8 cellular contexts compared by ENCODE assay signal in genomic region chr1:42957229-42957879, GRCh38. TPM values are rescaled to one million over a fixed set of nuclear protein-coding genes. Genes with fewer than 3 reads are reported as not detected.
DNase-seq lines count a peak whose midpoint lies in the region; ATAC-seq, FAIRE-seq and TF ChIP-seq lines count a peak whose summit lies in the region.

No MANE protein-coding gene starts in this region.

- H2AFZ ChIP-seq in K562 (ENCODE audit: low read depth, low read length): no peak overlapping the region

- H3K27ac Mint-ChIP-seq in type B pancreatic cell: peak overlapping the region; percentile 95

- TF ChIP-seq CTCF in A549 (IDR thresholded peaks at IDR 0.05) (no peak), K562 (IDR thresholded peaks at IDR 0.05 in 2 of 3, conservative IDR thresholded peaks at IDR 0.05 in 1 of 3; ENCODE audit: insufficient read depth in 2 of 3, low read depth in 1 of 3, low read length in 3 of 3) (no peak), type B pancreatic cell (conservative IDR thresholded peaks at IDR 0.05) (no peak)

- H3K4me1 ChIP-seq in A549 (peaks cover 69% of the 10 kb centered on the region), HUES64 (ENCODE audit: insufficient read depth, low read length) (peaks cover 48% of the 10 kb centered on the region), K562 (replicated peaks in 1 of 2; ENCODE audit: control insufficient read depth in 2 of 2, insufficient read depth in 2 of 2, low read length in 2 of 2) (peaks cover 70 to 74% of the 10 kb centered on the region in 2 experiments)

- no peaks in the 10 kb centered on the region for H3K9me3 ChIP-seq in A549
- H3K9me3 ChIP-seq in HUES64 (ENCODE audit: insufficient read depth, low read depth, low read length): no peaks in the 10 kb centered on the region
- no peaks in the 10 kb centered on the region for H3K9me3 ChIP-seq in K562 (replicated peaks; ENCODE audit: control insufficient read depth, insufficient read depth, low read depth, low read length)

- TF ChIP-seq POLR2A in A549 (IDR thresholded peaks at IDR 0.05; ENCODE audit: low read length) (no peak), K562 (conservative IDR thresholded peaks at IDR 0.05) (no peak)

- in situ Hi-C loops in K562 (cut with MboI): no loop called here

- peak overlapping the region; percentile 93 for H3K4me2 ChIP-seq in A549
- peak overlapping the region; percentile 94 for H3K4me2 ChIP-seq in K562 (ENCODE audit: insufficient read depth, low read length)

- peaks cover 31% of the 10 kb centered on the region for H3K4me1 Mint-ChIP-seq in type B pancreatic cell (ENCODE audit: unreplicated experiment)

- H3K27me3 Mint-ChIP-seq in type B pancreatic cell: no peaks in the 10 kb centered on the region

- intact Hi-C loops in K562 (cut with micrococcal nuclease): no loop called here

- POLR2A ChIA-PET in A549 (lab: Yijun Ruan, JAX) (interaction anchor here (1.2 to 1.6 kb wide), 2 partner anchors 21 to 33 kb away, joined by 4 read pairs; no protein-coding TSS in a partner anchor), K562 (lab: Yijun Ruan, JAX) (interaction anchor here (0.6 to 2.2 kb wide), 10 partner anchors 9 to 390 kb away, joined by 3 to 12 read pairs (median 4); partner anchors contain the start of genes C1orf50 and P3H1)

- peaks cover 47% of the 10 kb centered on the region for H3K36me3 ChIP-seq in HUES64 (ENCODE audit: insufficient read depth, low read length)
- peaks cover 43% of the 10 kb centered on the region for H3K36me3 ChIP-seq in K562 (ENCODE audit: control insufficient read depth, insufficient read depth, low read length)

- H3K4me3 ChIP-seq in A549: peak overlapping the region; percentile 86
- H3K4me3 ChIP-seq in HUES64 (ENCODE audit: low read length): peak overlapping the region; percentile 69
- H3K4me3 ChIP-seq in K562: peak overlapping the region; percentile 91

- no peaks in the 10 kb centered on the region for H3K27me3 ChIP-seq in HUES64 (ENCODE audit: insufficient read depth, low read length)
- no peaks in the 10 kb centered on the region for H3K27me3 ChIP-seq in K562 (ENCODE audit: control insufficient read depth in 2 of 2, insufficient read depth in 2 of 2, low read length in 2 of 2)

- ATAC-seq in A549 (no peak), K562 (peak; percentile 1), GM21737 (IDR thresholded peaks at IDR 0.05; ENCODE audit: unreplicated experiment) (no peak), HG02678 (IDR thresholded peaks at IDR 0.05; ENCODE audit: unreplicated experiment) (no peak)

- CTCF ChIA-PET in A549 (lab: Yijun Ruan, JAX): interaction anchor here (1.0 to 2.9 kb wide), 7 partner anchors 8 to 116 kb away, joined by 3 to 9 read pairs (median 5); no protein-coding TSS in a partner anchor
- CTCF ChIA-PET in K562 (lab: Yijun Ruan, JAX; ENCODE audit: low intra/inter-chr PET ratio): no interaction called here

- WGBS in A549 (ENCODE audit: missing lambda C conversion rate): 3% methylated on average over 19 of the region's 26 CpGs
- WGBS in HUES64: under 1% methylated on average over 26 of the region's 26 CpGs
- 3% methylated on average over 23 of the region's 26 CpGs for whole genome bisulfite sequencing in K562 (ENCODE audit: insufficient coverage, low coverage, missing lambda C conversion rate)

- H3K79me2 ChIP-seq in K562 (ENCODE audit: control insufficient read depth, insufficient read depth, low read length): peaks cover 82% of the 10 kb centered on the region

- TF ChIP-seq EP300 in A549 (IDR thresholded peaks at IDR 0.05) (no peak), K562 (IDR thresholded peaks at IDR 0.05; ENCODE audit: low read length) (no peak)

- peak overlapping the region; percentile 93 for H3K4me3 Mint-ChIP-seq in type B pancreatic cell

- H3K27ac ChIP-seq in A549 (peak overlapping the region; percentile 87 to 88), HUES64 (ENCODE audit: low read depth, low read length) (peak overlapping the region; percentile 74), K562 (ENCODE audit: extremely low read depth, low read depth, low read length) (peak overlapping the region; percentile 92)

- DNase-seq in A549 (ENCODE audit: low read depth in 1 of 2, low spot score in 1 of 2): no peak
- peak in 2 of 4 experiments; percentile 40 to 48 for DNase-seq in K562 (ENCODE audit: extremely low read depth in 1 of 4, low spot score in 3 of 4)
- peak; percentile 6 for DNase-seq in medulla oblongata (ENCODE audit: extremely low spot score)
- no peak for DNase-seq in type B pancreatic cell (ENCODE audit: extremely low spot score, unreplicated experiment)
- no peak for DNase-seq in NCI-H2029 (lab: John Stamatoyannopoulos, UW)

- FAIRE-seq in A549 (lab: Jason Lieb, UNC): no peak
- no peak for FAIRE-seq in K562 (lab: Jason Lieb, UNC)

- H3K9me3 Mint-ChIP-seq in type B pancreatic cell: no peaks in the 10 kb centered on the region

- H3K9me1 ChIP-seq in K562 (ENCODE audit: control insufficient read depth, insufficient read depth, low read length): peaks cover 29% of the 10 kb centered on the region

- BruUV-seq in K562 (replicated peaks; lab: Mats Ljungman, UMichigan): TSS peak; percentile 52

- H4K20me1 ChIP-seq in K562 (replicated peaks; ENCODE audit: control insufficient read depth, insufficient read depth, low read length): peaks cover 47% of the 10 kb centered on the region

- TF ChIP-seq RAD21 in A549 (conservative IDR thresholded peaks at IDR 0.05 in 1 of 2, IDR thresholded peaks at IDR 0.05 in 1 of 2) (no peak), K562 (CRISPR knock-in tag; conservative IDR thresholded peaks at IDR 0.05 in 1 of 2, IDR thresholded peaks at IDR 0.05 in 1 of 2) (no peak)

- peaks cover 18% of the 10 kb centered on the region for H3K36me3 Mint-ChIP-seq in type B pancreatic cell

- H3K9ac ChIP-seq in HUES64 (ENCODE audit: low read depth, low read length): peak overlapping the region; percentile 88
- peak overlapping the region; percentile 79 to 97 for H3K9ac ChIP-seq in K562 (ENCODE audit: insufficient read depth in 1 of 2, low read depth in 2 of 2, low read length in 2 of 2)

TF ChIP-seq in A549, 52 proteins besides CTCF, POLR2A, EP300 and RAD21 (continues in another document):
- TF ChIP-seq MAFK (IDR thresholded peaks at IDR 0.05; ENCODE audit: partially characterized antibody) (no peak), USF2 (IDR thresholded peaks at IDR 0.05) (no peak), FOXS1 (CRISPR knock-in tag; IDR thresholded peaks at IDR 0.05) (no peak), KDM5A (IDR thresholded peaks at IDR 0.05) (no peak), MYC (IDR thresholded peaks at IDR 0.05; ENCODE audit: borderline replicate concordance, low read length) (no peak), CBX8 (IDR thresholded peaks at IDR 0.05) (no peak), TFCP2L1 (CRISPR knock-in tag; IDR thresholded peaks at IDR 0.05) (no peak), HEYL (CRISPR knock-in tag; IDR thresholded peaks at IDR 0.05) (no peak)

TF ChIP-seq in K562, 482 proteins besides CTCF, POLR2A, EP300 and RAD21 (continues in another document):
- TF ChIP-seq SIN3A (IDR thresholded peaks at IDR 0.05; ENCODE audit: borderline replicate concordance in 2 of 2, control insufficient read depth in 1 of 2, low read depth in 2 of 2, low read length in 2 of 2) (peak in 1 of 2 experiments; percentile 63; a peak in 2 of 4 replicates), GATAD2B (IDR thresholded peaks at IDR 0.05; ENCODE audit: borderline replicate concordance) (no peak), EZH2 (IDR thresholded peaks at IDR 0.05; ENCODE audit: borderline replicate concordance, low read depth, low read length) (no peak), CXXC5 (CRISPR knock-in tag; IDR thresholded peaks at IDR 0.05) (0 out of 2 replicates have a peak, but pooled peaks have one; percentile 22), PCBP1 (IDR thresholded peaks at IDR 0.05; ENCODE audit: low read depth, low read length, poor library complexity, severe bottlenecking) (no peak)

RNA-seq across cellular contexts. Expression of gene SLC2A1, which starts 1.3 kb away (rescaled TPM):
- 106 and 107 TPM in 2 replicates for polyA plus RNA-seq in A549 (2011; rRNA removed)
- polyA plus RNA-seq in A549 (2012; cell fraction: cytosol; rRNA removed): 118 and 141 TPM in 2 replicates
- 397 and 557 TPM in 2 replicates for polyA plus RNA-seq in A549 (2012; cell fraction: nucleus; rRNA removed)
- 103 to 137 TPM (median 124 TPM) in 3 replicates for polyA plus RNA-seq in A549 (2017; fragmentation: RNase III; extraction: RNeasy Plus Mini Kit Qiagen cat#74134 plus additional on column Dnase treatment)
- polyA minus RNA-seq in A549 (2011; rRNA and poly(A)+ RNA removed): 122 and 160 TPM in 2 replicates
- polyA plus RNA-seq in HUES64 (2013, experiment 1 of 2): 201 TPM
- polyA plus RNA-seq in HUES64 (2013, experiment 2 of 2): 227 TPM
- 278 and 566 TPM in 2 replicates for total RNA-seq in K562 (2011; cell fraction: chromatin; rRNA removed; ENCODE audit: low replicate concordance)
- total RNA-seq in K562 (2011; cell fraction: nucleolus; rRNA removed): 420 and 508 TPM in 2 replicates
- total RNA-seq in K562 (2011; cell fraction: nucleoplasm; rRNA removed): 435 and 495 TPM in 2 replicates
- 93.1 and 145 TPM in 2 replicates for total RNA-seq in K562 (2014; rRNA removed)
- total RNA-seq in K562 (2014; rRNA removed; fragmentation: Illumina TruSeq; extraction: Trizol): 39.4 and 42.8 TPM in 2 replicates
- 34.9 and 37.4 TPM in 2 replicates for total RNA-seq in K562 (2015; rRNA removed; fragmentation: Illumina TruSeq; extraction: Trizol)
- 141 and 153 TPM in 2 replicates for total RNA-seq in K562 (2021)
- polyA plus RNA-seq in K562 (2011; rRNA removed): 53.4 and 142 TPM in 2 replicates
- 95.7 and 144 TPM in 2 replicates for polyA plus RNA-seq in K562 (2011; cell fraction: cytosol; rRNA removed)
- 174 and 230 TPM in 2 replicates for polyA plus RNA-seq in K562 (2011; cell fraction: nucleus; rRNA removed)
- 54.8 and 81.2 TPM in 2 replicates for polyA plus RNA-seq in K562 (2012)
- 73.4 and 73.6 TPM in 2 replicates for polyA plus RNA-seq in K562 (2014; fragmentation: Illumina TruSeq; extraction: Trizol)
- polyA plus RNA-seq in K562 (2014; fragmentation: Nextera tagmentation; extraction: Ambion mirVana): 10 to 100 TPM; 12.6 to 22.9 TPM
- polyA plus RNA-seq in K562 (2014; rRNA removed): 48.0 and 52.8 TPM in 2 replicates
- 56.6 and 73.8 TPM in 2 replicates for polyA minus RNA-seq in K562 (2011; rRNA and poly(A)+ RNA removed)
- polyA minus RNA-seq in K562 (2011; cell fraction: cytosol; rRNA and poly(A)+ RNA removed): 98.1 and 111 TPM in 2 replicates
- polyA minus RNA-seq in K562 (2011; cell fraction: nucleus; rRNA and poly(A)+ RNA removed): 86.4 and 99.1 TPM in 2 replicates
- 192 and 706 TPM in 2 replicates for total RNA-seq in type B pancreatic cell (ENCODE audit: low replicate concordance)

Comparison
In these comparisons a context has a peak if more than half of its experiments do, and no peak if none do; other contexts are left out.
1. Of the 35 proteins assayed by ChIP-seq in both K562 and A549: peak only in K562: MAX; only in A549: none; in both: none; in neither: 34.